Comparison of ENCODE assay signal across 8 cellular contexts in genomic region chr2:159904127-159904564, GRCh38. TPM values are rescaled to one million over a fixed set of nuclear protein-coding genes. Genes with fewer than 3 reads are reported as not detected.
DNase-seq lines count a peak whose midpoint lies in the region; ATAC-seq, FAIRE-seq and TF ChIP-seq lines count a peak whose summit lies in the region.

No MANE protein-coding gene starts in this region.

- no peak for DNase-seq in A549 (ENCODE audit: low read depth in 1 of 2, low spot score in 1 of 2)
- peak; percentile 41 to 50 for DNase-seq in activated CD4-positive, alpha-beta T cell treated with anti-CD3 and anti-CD28 coated beads, Interleukin-2, amount 50 U/mL, for 4 hours
- DNase-seq in pancreas = peak in 4 of 6 donors; percentile 3 to 29 (median 17)
- DNase-seq in vagina (ENCODE audit: extremely low spot score in 2 of 2) = no peak
- DNase-seq in KBM-7 = no peak

- no peak for TF ChIP-seq POLR2A in A549 (IDR thresholded peaks at IDR 0.05; ENCODE audit: low read length)
- TF ChIP-seq POLR2A in vagina (IDR thresholded peaks at IDR 0.05) = no peak

- H3K4me1 ChIP-seq in A549 (peaks cover 5% of the 10 kb centered on the region; the same call in 2 of the 3 replicates), pancreas (peaks cover 0 to 6% (median 5%) of the 10 kb centered on the region in 3 donors), vagina (peaks cover 14% of the 10 kb centered on the region)

- intact Hi-C loops in pancreas (cut with DNase I) (no loop called here), vagina (cut with DNase I) (no loop called here)

- H3K27ac ChIP-seq in A549 (peak overlapping the region; percentile 19 to 78; a peak in 4 of 6 replicates), pancreas (peak overlapping the region in 2 of 4 donors; percentile 45 to 46), vagina (no peak overlapping the region)

- H3K4me3 ChIP-seq in A549 = peak overlapping the region; percentile 43
- peak overlapping the region; percentile 23 to 56 (median 36) for H3K4me3 ChIP-seq in pancreas
- H3K4me3 ChIP-seq in vagina = peak overlapping the region; percentile 45 to 51

- H3K27me3 ChIP-seq in pancreas (no peaks in the 10 kb centered on the region), vagina (no peaks in the 10 kb centered on the region)

- POLR2A ChIA-PET in A549 (lab: Yijun Ruan, JAX) = no interaction called here

- TF ChIP-seq RAD21 in A549 (conservative IDR thresholded peaks at IDR 0.05 in 1 of 2, IDR thresholded peaks at IDR 0.05 in 1 of 2) = no peak

- 69% methylated on average over 20 of the region's 28 CpGs for WGBS in A549 (ENCODE audit: missing lambda C conversion rate)
- 20 to 22% methylated on average over 27 to 28 of the region's 28 CpGs for WGBS in pancreas, 2 donors

- TF ChIP-seq EP300 in A549 (IDR thresholded peaks at IDR 0.05) = no peak

- H3K36me3 ChIP-seq in pancreas = no peaks in the 10 kb centered on the region
- no peaks in the 10 kb centered on the region for H3K36me3 ChIP-seq in vagina

- CTCF ChIA-PET in A549 (lab: Yijun Ruan, JAX) = no interaction called here

- ATAC-seq in A549 (no peak; a peak in 3 of 6 replicates), GM19023 (IDR thresholded peaks at IDR 0.05; ENCODE audit: unreplicated experiment) (peak; percentile 37), HG03280 (IDR thresholded peaks at IDR 0.05; ENCODE audit: unreplicated experiment) (peak; percentile 34), esophagus mucosa (peak; percentile 60), pancreas (peak in 3 of 4 donors; percentile 18 to 39 (median 27))

- peak overlapping the region; percentile 91 for H3K4me2 ChIP-seq in A549

- FAIRE-seq in A549 (lab: Jason Lieb, UNC) (no peak), pancreas (lab: Jason Lieb, UNC) (no peak)

- H3K9me3 ChIP-seq in A549 (no peaks in the 10 kb centered on the region), pancreas (no peaks in the 10 kb centered on the region), vagina (no peaks in the 10 kb centered on the region)

- in situ Hi-C loops in KBM-7 (cut with MboI; ENCODE audit: low pct_unique_long_range_greater_than_20kb, low sequenced_read_pairs) = no loop called here

- no peak for TF ChIP-seq CTCF in A549 (IDR thresholded peaks at IDR 0.05)
- no peak for TF ChIP-seq CTCF in pancreas (IDR thresholded peaks at IDR 0.05)
- no peak for TF ChIP-seq CTCF in vagina (IDR thresholded peaks at IDR 0.05)

TF ChIP-seq in A549, 52 proteins besides CTCF, POLR2A, EP300 and RAD21:
- no peak for TF ChIP-seq BHLHE40 (IDR thresholded peaks at IDR 0.05; ENCODE audit: low read depth, low read length)
- TF ChIP-seq USF2 (IDR thresholded peaks at IDR 0.05) = no peak
- no peak for TF ChIP-seq EHMT2 (IDR thresholded peaks at IDR 0.05; ENCODE audit: low read depth)
- TF ChIP-seq MAZ (IDR thresholded peaks at IDR 0.05; ENCODE audit: borderline replicate concordance, low read depth, low read length) = no peak
- TF ChIP-seq CEBPB (IDR thresholded peaks at IDR 0.05) = no peak
- no peak for TF ChIP-seq CBX2 (IDR thresholded peaks at IDR 0.05; ENCODE audit: borderline replicate concordance, low read depth)
- TF ChIP-seq RARB (CRISPR knock-in tag; IDR thresholded peaks at IDR 0.05) = no peak
- no peak for TF ChIP-seq NPAS2 (CRISPR knock-in tag; IDR thresholded peaks at IDR 0.05; ENCODE audit: borderline replicate concordance)
- no peak for TF ChIP-seq ZSCAN20 (CRISPR knock-in tag; IDR thresholded peaks at IDR 0.05)
- no peak for TF ChIP-seq BCL3 (IDR thresholded peaks at IDR 0.05)
- TF ChIP-seq NR3C1 (IDR thresholded peaks at IDR 0.05) = no peak
- no peak for TF ChIP-seq MAX (IDR thresholded peaks at IDR 0.05)
- TF ChIP-seq SREBF2 (IDR thresholded peaks at IDR 0.05) = no peak
- TF ChIP-seq HOXA7 (CRISPR knock-in tag; IDR thresholded peaks at IDR 0.05) = no peak
- no peak for TF ChIP-seq FOSB (CRISPR knock-in tag; IDR thresholded peaks at IDR 0.05)
- TF ChIP-seq TP53 (CRISPR knock-in tag; IDR thresholded peaks at IDR 0.05) = no peak
- TF ChIP-seq ZFP36 (IDR thresholded peaks at IDR 0.05; ENCODE audit: borderline replicate concordance, partially characterized antibody) = no peak
- no peak for TF ChIP-seq FOXS1 (CRISPR knock-in tag; IDR thresholded peaks at IDR 0.05)
- TF ChIP-seq RFX5 (IDR thresholded peaks at IDR 0.05) = no peak
TF ChIP-seq in A549: peak in this region for 0.

RNA-seq across cellular contexts. Expression of gene LY75, which starts 0.4 kb away (rescaled TPM):
- polyA plus RNA-seq in A549 (2011; rRNA removed) (0.25 and 0.26 TPM in 2 replicates), A549 (2017; fragmentation: RNase III; extraction: RNeasy Plus Mini Kit Qiagen cat#74134 plus additional on column Dnase treatment) (0.08 to 0.19 TPM (median 0.08 TPM) in 3 replicates), pancreas (1 to 10 TPM in 1 of 2 donors, under 1 TPM in 1; 0.61 to 3.1 TPM)
- 0.09 and 0.14 TPM in 2 replicates for polyA plus RNA-seq in A549 (2012; cell fraction: cytosol; rRNA removed)
- polyA plus RNA-seq in A549 (2012; cell fraction: nucleus; rRNA removed) = 0.05 and 0.11 TPM in 2 replicates
- polyA minus RNA-seq in A549 (2011; rRNA and poly(A)+ RNA removed) = 0.25 and 0.73 TPM in 2 replicates
- total RNA-seq in esophagus mucosa (7.6 TPM), pancreas (1 to 10 TPM in 5 of 6 donors, under 1 TPM in 1; 0.83 to 5.1 (median 2.2) TPM), vagina (3.2 TPM)

Comparison
In these comparisons a context has a peak if more than half of its experiments do, and no peak if none do; other contexts are left out.
1. ATAC-seq: peak in GM19023 (single experiment), HG03280 (single experiment), esophagus mucosa (single experiment) and pancreas (3 of 4); none in A549 (0 of 2).
2. DNase-seq: peak in activated CD4-positive, alpha-beta T cell treated with anti-CD3 and anti-CD28 coated beads, Interleukin-2, amount 50 U/mL, for 4 hours (2 of 2) and pancreas (4 of 6); none in A549 (0 of 2), vagina (0 of 2) and KBM-7 (single experiment).
3. Peak in every context shown above with its lines, with median percentiles within 50 percentile points of each other: H3K4me3 ChIP-seq.